12 cellular contexts compared by ENCODE assay signal in genomic region chr2:35454966-35455638, GRCh38.
A peak's percentile ranks its signal among the peaks of the same experiment; 100 is the strongest.
DNase-seq lines count a peak whose midpoint lies in the region; ATAC-seq, FAIRE-seq and TF ChIP-seq lines count a peak whose summit lies in the region.
"Had no signal": no experiment of that assay in that cellular context is flagged by ENCODE, and none has a peak within 500 bp of the region (broad histone marks: within the 10 kb centered on the region; RNA-seq: fewer than 3 reads in every experiment).

No MANE protein-coding gene starts in this region.

- H3K36me3 ChIP-seq in ascending aorta: no peaks in the 10 kb centered on the region
- H3K36me3 ChIP-seq: suprapubic skin had no signal

- H3K27ac ChIP-seq in ascending aorta: no peak overlapping the region
- H3K27ac ChIP-seq: suprapubic skin had no signal

- H3K27me3 ChIP-seq in ascending aorta: no peaks in the 10 kb centered on the region
- H3K27me3 ChIP-seq: suprapubic skin had no signal

- ATAC-seq in HG03342 (IDR thresholded peaks at IDR 0.05; ENCODE audit: unreplicated experiment) (no peak), GM19452 (IDR thresholded peaks at IDR 0.05; ENCODE audit: unreplicated experiment) (no peak)

- H3K4me1 ChIP-seq in ascending aorta: no peaks in the 10 kb centered on the region
- H3K4me1 ChIP-seq: suprapubic skin had no signal

- intact Hi-C loops in ascending aorta (cut with DNase I): no loop called here

- no peak for TF ChIP-seq CTCF in ascending aorta (IDR thresholded peaks at IDR 0.05)

- no peak overlapping the region for H3K4me3 ChIP-seq in ascending aorta
- H3K4me3 ChIP-seq: suprapubic skin had no signal

- H3K9me3 ChIP-seq in ascending aorta: no peaks in the 10 kb centered on the region
- H3K9me3 ChIP-seq: suprapubic skin had no signal

- peak; percentile 52 for DNase-seq in DMS53 (lab: John Stamatoyannopoulos, UW)
- peak; percentile 19 for DNase-seq in HTR-8/SVneo (ENCODE audit: insufficient read length, low spot score)
- DNase-seq in T1000 (lab: John Stamatoyannopoulos, UW): peak; percentile 3
- DNase-seq in iris pigment epithelial cell (ENCODE audit: low read depth): peak; percentile 42
- no peak for DNase-seq in ascending aorta (ENCODE audit: low spot score in 2 of 2)
- DNase-seq in activated CD8-positive, alpha-beta memory T cell treated with anti-CD3 and anti-CD28 coated beads for 24 hours: no peak
- DNase-seq: activated B cell treated with CpG ODN at 0.5 μM for 24 hours; activated effector memory CD4-positive, alpha-beta T cell treated with anti-CD3 and anti-CD28 coated beads, Interleukin-2, amount 50 U/mL, for 16 hours; stimulated activated CD4-positive, alpha-beta T cell treated with anti-CD3 and anti-CD28 coated beads, Interleukin-2, amount 100 ng/mL, for 24 hours had no signal

- peak; percentile 93 for FAIRE-seq in HTR-8/SVneo (lab: Jason Lieb, UNC)

Comparison
In these comparisons a context has a peak if more than half of its experiments do, and no peak if none do; other contexts are left out.
1. DNase-seq: peak in DMS53 (single experiment), HTR-8/SVneo (single experiment), T1000 (single experiment) and iris pigment epithelial cell (single experiment); none in ascending aorta (0 of 2) and activated CD8-positive, alpha-beta memory T cell treated with anti-CD3 and anti-CD28 coated beads for 24 hours (single experiment).